Comparison of ENCODE assay signal across 14 cellular contexts in the genomic region with DNA sequence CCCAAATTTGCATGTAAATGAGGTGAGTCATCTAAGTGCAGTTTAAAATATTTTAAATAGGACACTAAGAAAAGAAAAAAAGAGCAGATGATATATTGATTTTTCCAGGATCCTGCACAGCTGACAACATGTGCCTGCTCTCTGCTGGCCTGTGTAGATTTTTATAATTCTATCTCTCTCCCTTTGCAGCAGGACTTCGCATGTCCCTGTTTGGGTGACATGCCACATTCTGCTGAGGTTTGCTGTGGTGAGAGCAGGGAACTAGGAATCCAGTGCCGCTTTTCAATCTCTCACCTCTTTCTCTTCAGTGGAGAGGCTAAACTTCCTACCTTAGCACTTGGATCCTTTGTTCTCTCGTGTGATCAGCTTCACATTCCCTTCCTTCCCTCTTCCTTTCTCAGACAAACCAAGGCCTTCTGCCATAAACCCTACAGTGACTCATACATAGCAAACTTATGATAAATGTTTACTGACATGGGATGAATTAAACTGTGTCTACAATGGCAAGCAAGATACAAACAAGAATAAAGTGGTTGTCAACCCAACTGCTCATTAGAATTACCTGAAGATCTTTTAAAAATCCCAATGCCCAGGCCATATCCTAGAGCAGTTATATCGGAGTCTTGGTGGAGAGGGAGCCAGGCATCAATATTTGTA.
A peak's percentile ranks its signal among the peaks of the same experiment; 100 is the strongest.
DNase-seq lines count a peak whose midpoint lies in the region; ATAC-seq and TF ChIP-seq lines count a peak whose summit lies in the region.
"Had no signal": no experiment of that assay in that cellular context is flagged by ENCODE, and none has a peak within 500 bp of the region (broad histone marks: within the 10 kb centered on the region; RNA-seq: fewer than 3 reads in every experiment).

No MANE protein-coding gene starts in this region.

- H3K27me3 ChIP-seq in mesenchymal stem cell (ENCODE audit: control insufficient read depth in 1 of 2, insufficient read depth in 1 of 2, low read length in 2 of 2) (no peaks in the 10 kb centered on the region), lower lobe of right lung (ENCODE audit: low read depth) (no peaks in the 10 kb centered on the region)
- H3K27me3 ChIP-seq: suprapubic skin had no signal

- intact Hi-C loops in lower lobe of right lung (cut with DNase I): no loop called here

- WGBS in mesenchymal stem cell: 63% methylated on average over 4 of the region's 4 CpGs

- no peak overlapping the region for H3K14ac ChIP-seq in mesenchymal stem cell (ENCODE audit: low read length in 2 of 2)

- H2AK5ac ChIP-seq in mesenchymal stem cell (ENCODE audit: low read length, severe bottlenecking): peak overlapping the region; percentile 21

- peak overlapping the region; percentile 53 for H3K9ac ChIP-seq in mesenchymal stem cell (ENCODE audit: low read length)

- H2BK12ac ChIP-seq in mesenchymal stem cell (ENCODE audit: low read length in 2 of 2): peak overlapping the region in 1 of 2 experiments; percentile 15

- H3K27ac ChIP-seq in caudate nucleus (ENCODE audit: low read depth, low read length) (peak overlapping the region; percentile 11), mesenchymal stem cell (ENCODE audit: low read length, poor library complexity, severe bottlenecking) (peak overlapping the region; percentile 79), lower lobe of right lung (no peak overlapping the region)
- H3K27ac ChIP-seq: suprapubic skin had no signal

- H3K9me3 Mint-ChIP-seq in activated T-cell treated with anti-CD3 and anti-CD28 coated beads, Interleukin-2, amount 50 U/mL, for 4 hours: no peaks in the 10 kb centered on the region
- H3K9me3 Mint-ChIP-seq: activated T-cell treated with anti-CD3 and anti-CD28 coated beads, Interleukin-2, amount 50 U/mL, for 72 hours had no signal

- DNase-seq in AG10803 (ENCODE audit: low read depth) (peak; percentile 81), LoVo (ENCODE audit: low spot score) (peak; percentile 62), caudate nucleus (lab: John Stamatoyannopoulos, UW) (peak in 3 of 61 donors; percentile 4 to 9 (median 7)), mesenchymal stem cell (peak; percentile 70), NCI-H128 (lab: John Stamatoyannopoulos, UW; ENCODE audit: unreplicated experiment) (no peak), lower lobe of right lung (no peak)
- DNase-seq in activated T-cell treated with anti-CD3 and anti-CD28 coated beads, Interleukin-2, amount 50 U/mL, for 4 hours: no peak
- DNase-seq: activated T-cell treated with anti-CD3 and anti-CD28 coated beads, Interleukin-2, amount 50 U/mL, for 72 hours; DMS 273 treated with DMSO at 0.1 percent for 48 hours; NCI-H510A treated with DMSO at 0.1 percent for 48 hours; T1000 had no signal

- H3K4me2 ChIP-seq in mesenchymal stem cell (ENCODE audit: low read length, poor library complexity, severe bottlenecking): no peak overlapping the region

- no peak overlapping the region for H3K4ac ChIP-seq in mesenchymal stem cell (ENCODE audit: low read depth in 1 of 2, low read length in 2 of 2)

- H3K4me3 Mint-ChIP-seq in activated T-cell treated with anti-CD3 and anti-CD28 coated beads, Interleukin-2, amount 50 U/mL, for 4 hours: no peak overlapping the region
- H3K4me3 Mint-ChIP-seq: activated T-cell treated with anti-CD3 and anti-CD28 coated beads, Interleukin-2, amount 50 U/mL, for 72 hours had no signal

- H3K4me3 ChIP-seq in AG10803 (ENCODE audit: low read length) (no peak overlapping the region), mesenchymal stem cell (ENCODE audit: insufficient read depth in 1 of 2, low read depth in 1 of 2, low read length in 2 of 2) (peak overlapping the region in 1 of 2 experiments; percentile 16), lower lobe of right lung (no peak overlapping the region)
- H3K4me3 ChIP-seq: lung, suprapubic skin had no signal

- H4K91ac ChIP-seq in mesenchymal stem cell (ENCODE audit: low read length): no peak overlapping the region

- no peak for ATAC-seq in activated T-cell treated with anti-CD3 and anti-CD28 coated beads, Interleukin-2, amount 50 U/mL, for 4 hours
- ATAC-seq in HG02981 (IDR thresholded peaks at IDR 0.05; ENCODE audit: unreplicated experiment) (no peak), lower lobe of right lung (no peak)
- ATAC-seq: activated T-cell treated with anti-CD3 and anti-CD28 coated beads, Interleukin-2, amount 50 U/mL, for 72 hours had no signal

- H2AFZ ChIP-seq in mesenchymal stem cell (ENCODE audit: low read depth, low read length): no peak overlapping the region

- H3K79me1 ChIP-seq in mesenchymal stem cell (replicated peaks; ENCODE audit: low read length, poor library complexity, severe bottlenecking): no peaks in the 10 kb centered on the region

- H2BK15ac ChIP-seq in mesenchymal stem cell (ENCODE audit: low read depth, poor library complexity, severe bottlenecking): no peak overlapping the region

- H3K36me3 ChIP-seq in mesenchymal stem cell (ENCODE audit: control insufficient read depth in 1 of 2, insufficient read depth in 2 of 2, low read depth in 1 of 2, low read length in 2 of 2) (no peaks in the 10 kb centered on the region), lower lobe of right lung (no peaks in the 10 kb centered on the region)
- H3K36me3 ChIP-seq: suprapubic skin had no signal

- peaks cover 31% of the 10 kb centered on the region for H3K36me3 Mint-ChIP-seq in activated T-cell treated with anti-CD3 and anti-CD28 coated beads, Interleukin-2, amount 50 U/mL, for 4 hours (ENCODE audit: insufficient read depth)

- H3K4me1 Mint-ChIP-seq in activated T-cell treated with anti-CD3 and anti-CD28 coated beads, Interleukin-2, amount 50 U/mL, for 4 hours (ENCODE audit: low read depth): no peaks in the 10 kb centered on the region

- TF ChIP-seq CTCF in AG10803 (conservative IDR thresholded peaks at IDR 0.05; ENCODE audit: low read length): no peak
- TF ChIP-seq CTCF in lower lobe of right lung (IDR thresholded peaks at IDR 0.05): no peak

- peak overlapping the region; percentile 33 for H4K8ac ChIP-seq in mesenchymal stem cell (ENCODE audit: low read length)

- H3K27me3 Mint-ChIP-seq in activated T-cell treated with anti-CD3 and anti-CD28 coated beads, Interleukin-2, amount 50 U/mL, for 4 hours (ENCODE audit: low read depth): no peaks in the 10 kb centered on the region

- no peak overlapping the region for H2BK5ac ChIP-seq in mesenchymal stem cell (ENCODE audit: low read depth, low read length, poor library complexity, severe bottlenecking)

- H3K18ac ChIP-seq in mesenchymal stem cell (ENCODE audit: low read depth in 1 of 2, low read length in 2 of 2): peak overlapping the region in 1 of 2 experiments; percentile 26

- H2BK120ac ChIP-seq in mesenchymal stem cell (ENCODE audit: low read depth, low read length): no peak overlapping the region

- H3K23ac ChIP-seq in mesenchymal stem cell (ENCODE audit: low read length in 2 of 2): no peak overlapping the region

- no peaks in the 10 kb centered on the region for H3K9me3 ChIP-seq in mesenchymal stem cell (ENCODE audit: control insufficient read depth, low read length)
- no peaks in the 10 kb centered on the region for H3K9me3 ChIP-seq in lower lobe of right lung
- H3K9me3 ChIP-seq: suprapubic skin had no signal

- H3K4me1 ChIP-seq in mesenchymal stem cell (ENCODE audit: control insufficient read depth, insufficient read depth, low read depth, low read length): peaks cover 6% of the 10 kb centered on the region
- H3K4me1 ChIP-seq in lower lobe of right lung: no peaks in the 10 kb centered on the region
- H3K4me1 ChIP-seq: suprapubic skin had no signal

Comparison
In these comparisons a context has a peak if more than half of its experiments do, and no peak if none do; other contexts are left out.
1. DNase-seq: peak in AG10803 (single experiment), LoVo (single experiment) and mesenchymal stem cell (single experiment); none in activated T-cell treated with anti-CD3 and anti-CD28 coated beads, Interleukin-2, amount 50 U/mL, for 4 hours (single experiment), NCI-H128 (single experiment) and lower lobe of right lung (single experiment).